27 cellular contexts compared by ENCODE assay signal in genomic region chr11:69870772-69871171, GRCh38. TPM values are rescaled to one million over a fixed set of nuclear protein-coding genes. Genes with fewer than 3 reads are reported as not detected.
"Had no signal": no experiment of that assay in that cellular context is flagged by ENCODE, and none has a peak within 500 bp of the region (broad histone marks: within the 10 kb centered on the region; RNA-seq: fewer than 3 reads in every experiment).

No MANE protein-coding gene starts in this region.

- ATAC-seq: activated naive CD8-positive, alpha-beta T cell treated with anti-CD3 and anti-CD28 coated beads, Interleukin-2, amount 50 U/mL, for 24 hours; activated T-cell treated with anti-CD3 and anti-CD28 coated beads, Interleukin-2, amount 50 U/mL, for 4 hours; left lung; naive thymus-derived CD4-positive, alpha-beta T cell; T-cell had no signal

- H3K4me1 ChIP-seq: ascending aorta, esophagus squamous epithelium, left lung, prostate gland, right atrium auricular region, vagina had no signal

- H3K4me1 Mint-ChIP-seq: activated B cell treated with CpG ODN at 0.5 μM for 24 hours; activated CD4-positive, alpha-beta T cell treated with anti-CD3 and anti-CD28 coated beads, Interleukin-2, amount 10 ng/mL, durations not matched to agents 24 days and 14 days; activated naive CD4-positive, alpha-beta T cell treated with anti-CD3 and anti-CD28 coated beads, Interleukin-2, amount 10 ng/mL, durations not matched to agents 7 days and 5 days; activated naive CD8-positive, alpha-beta T cell treated with anti-CD3 and anti-CD28 coated beads, Interleukin-2, amount 50 U/mL, for 24 hours; naive thymus-derived CD4-positive, alpha-beta T cell; T-cell had no signal

- H3K27ac Mint-ChIP-seq: activated B cell treated with CpG ODN at 0.5 μM for 24 hours; activated CD4-positive, alpha-beta T cell treated with anti-CD3 and anti-CD28 coated beads, Interleukin-2, amount 10 ng/mL, durations not matched to agents 24 days and 14 days; activated naive CD4-positive, alpha-beta T cell treated with anti-CD3 and anti-CD28 coated beads, Interleukin-2, amount 10 ng/mL, durations not matched to agents 7 days and 5 days; activated naive CD8-positive, alpha-beta T cell treated with anti-CD3 and anti-CD28 coated beads, Interleukin-2, amount 50 U/mL, for 24 hours; naive thymus-derived CD4-positive, alpha-beta T cell; stimulated activated naive CD8-positive, alpha-beta T cell treated with anti-CD3 and anti-CD28 coated beads, Interleukin-15, Interleukin-2, amounts not matched to agents 100 ng/mL and 50 ng/mL, for 24 hours; T-cell had no signal

- H3K9me3 ChIP-seq: ascending aorta, esophagus squamous epithelium, left lung, prostate gland, right atrium auricular region, vagina had no signal

- DNase-seq: activated B cell treated with CpG ODN at 0.5 μM for 24 hours; activated CD4-positive, alpha-beta T cell treated with anti-CD3 and anti-CD28 coated beads, Interleukin-2, amount 10 ng/mL, durations not matched to agents 24 days and 14 days; activated CD8-positive, alpha-beta memory T cell treated with anti-CD3 and anti-CD28 coated beads, Interleukin-2, amount 50 U/mL, for 4 hours; activated effector memory CD4-positive, alpha-beta T cell treated with Interleukin-2 at 50 U/mL for 16 hours; activated naive CD4-positive, alpha-beta T cell treated with anti-CD3 and anti-CD28 coated beads, Interleukin-2, amount 10 ng/mL, durations not matched to agents 7 days and 5 days; activated naive CD8-positive, alpha-beta T cell treated with anti-CD3 and anti-CD28 coated beads, Interleukin-2, amount 50 U/mL, for 24 hours; activated T-cell treated with anti-CD3 and anti-CD28 coated beads, Interleukin-2, amount 50 U/mL, for 4 hours; effector CD8-positive, alpha-beta T cell; esophagus squamous epithelium; foreskin melanocyte; kidney; left lung; naive thymus-derived CD4-positive, alpha-beta T cell; small intestine; stimulated activated CD4-positive, alpha-beta T cell treated with anti-CD3 and anti-CD28 coated beads, Interleukin-15, amount 100 ng/mL, for 24 hours; stimulated activated CD4-positive, alpha-beta T cell treated with anti-CD3 and anti-CD28 coated beads, Interleukin-2, amount 100 ng/mL, for 48 hours; trophoblast cell had no signal

- H2AFZ ChIP-seq: neural progenitor cell had no signal

- H3K36me3 Mint-ChIP-seq: activated naive CD4-positive, alpha-beta T cell treated with anti-CD3 and anti-CD28 coated beads, Interleukin-2, amount 10 ng/mL, durations not matched to agents 7 days and 5 days; neural progenitor cell; T-cell had no signal

- H3K36me3 ChIP-seq: ascending aorta, esophagus squamous epithelium, left lung, neural progenitor cell, prostate gland, right atrium auricular region, vagina had no signal

- H3K27ac ChIP-seq: ascending aorta, esophagus squamous epithelium, left lung, neural progenitor cell, prostate gland, right atrium auricular region, vagina had no signal

- H3K9me3 Mint-ChIP-seq: activated B cell treated with CpG ODN at 0.5 μM for 24 hours; activated CD4-positive, alpha-beta T cell treated with anti-CD3 and anti-CD28 coated beads, Interleukin-2, amount 10 ng/mL, durations not matched to agents 24 days and 14 days; activated naive CD4-positive, alpha-beta T cell treated with anti-CD3 and anti-CD28 coated beads, Interleukin-2, amount 10 ng/mL, durations not matched to agents 7 days and 5 days; activated naive CD8-positive, alpha-beta T cell treated with anti-CD3 and anti-CD28 coated beads, Interleukin-2, amount 50 U/mL, for 24 hours; activated T-cell treated with anti-CD3 and anti-CD28 coated beads, Interleukin-2, amount 50 U/mL, for 4 hours; stimulated activated naive CD8-positive, alpha-beta T cell treated with anti-CD3 and anti-CD28 coated beads, Interleukin-15, Interleukin-2, amounts not matched to agents 100 ng/mL and 50 ng/mL, for 24 hours had no signal

- H3K4me3 ChIP-seq: ascending aorta, esophagus squamous epithelium, left lung, neural progenitor cell, prostate gland, right atrium auricular region, vagina had no signal

- H3K27me3 ChIP-seq: ascending aorta, neural progenitor cell, right atrium auricular region, vagina had no signal

- H3K9ac ChIP-seq: neural progenitor cell had no signal

- H3K4me3 Mint-ChIP-seq: activated B cell treated with CpG ODN at 0.5 μM for 24 hours; activated CD4-positive, alpha-beta T cell treated with anti-CD3 and anti-CD28 coated beads, Interleukin-2, amount 10 ng/mL, durations not matched to agents 24 days and 14 days; activated naive CD4-positive, alpha-beta T cell treated with anti-CD3 and anti-CD28 coated beads, Interleukin-2, amount 10 ng/mL, durations not matched to agents 7 days and 5 days; activated naive CD8-positive, alpha-beta T cell treated with anti-CD3 and anti-CD28 coated beads, Interleukin-2, amount 50 U/mL, for 24 hours; activated T-cell treated with anti-CD3 and anti-CD28 coated beads, Interleukin-2, amount 50 U/mL, for 4 hours; naive thymus-derived CD4-positive, alpha-beta T cell; neural progenitor cell; stimulated activated naive CD8-positive, alpha-beta T cell treated with anti-CD3 and anti-CD28 coated beads, Interleukin-15, Interleukin-2, amounts not matched to agents 100 ng/mL and 50 ng/mL, for 24 hours; T-cell had no signal

- H3K4me2 ChIP-seq: neural progenitor cell had no signal

RNA-seq across cellular contexts. Expression of gene FGF3, which starts 51.6 kb away (rescaled TPM):
- total RNA-seq: activated B cell treated with CpG ODN at 0.5 μM for 24 hours; activated CD4-positive, alpha-beta T cell treated with anti-CD3 and anti-CD28 coated beads, Interleukin-2, amount 10 ng/mL, durations not matched to agents 24 days and 14 days; activated T-cell treated with anti-CD3 and anti-CD28 coated beads, Interleukin-2, amount 50 U/mL, for 4 hours; ascending aorta; bronchial epithelial cell; esophagus squamous epithelium; kidney; left lung; mucosa of gallbladder; naive thymus-derived CD4-positive, alpha-beta T cell; osteoblast; prostate gland; right atrium auricular region; T-cell; vagina had no signal
